ENCODE assay signal across 13 cellular contexts in the genomic region with DNA sequence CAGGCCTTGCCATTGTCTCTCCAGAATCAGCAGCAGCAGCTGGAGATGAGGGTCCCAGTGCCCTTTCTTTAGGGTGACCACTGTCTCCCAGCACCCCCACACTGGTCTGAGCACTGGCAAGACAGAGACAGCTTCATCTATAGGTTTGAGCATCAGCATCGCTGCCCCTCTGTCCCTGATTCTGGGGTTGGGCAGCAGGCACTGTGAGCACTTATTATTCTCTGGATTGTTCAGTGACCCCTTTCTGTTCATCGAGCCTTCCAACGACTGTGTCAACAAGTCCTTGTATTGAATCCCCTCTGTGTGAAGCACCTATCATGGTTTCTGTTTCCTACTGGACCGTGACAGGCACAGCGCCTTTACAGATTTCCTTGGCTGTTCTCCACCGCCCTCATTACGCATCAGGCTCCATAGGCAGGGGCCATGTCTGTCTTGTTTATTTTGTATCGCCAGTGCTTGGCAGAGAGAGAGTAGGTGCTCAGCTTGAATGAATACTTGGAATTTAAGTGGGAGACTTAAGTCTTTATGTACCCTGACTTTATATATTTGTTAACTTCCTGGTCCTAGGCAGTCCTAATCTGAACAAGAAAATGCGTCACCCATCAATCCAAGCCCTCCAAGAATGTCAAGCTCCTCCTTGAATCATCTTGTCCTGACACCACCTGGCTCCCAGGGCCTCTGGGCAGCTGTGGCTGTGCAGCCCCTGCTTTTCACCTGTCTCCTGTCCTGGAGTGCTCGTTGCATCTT. TPM values are rescaled to one million over a fixed set of nuclear protein-coding genes. Genes with fewer than 3 reads are reported as not detected.
A peak's percentile ranks its signal among the peaks of the same experiment; 100 is the strongest.
DNase-seq lines count a peak whose midpoint lies in the region; ATAC-seq, FAIRE-seq and TF ChIP-seq lines count a peak whose summit lies in the region.
"Had no signal": no experiment of that assay in that cellular context is flagged by ENCODE, and none has a peak within 500 bp of the region (broad histone marks: within the 10 kb centered on the region; RNA-seq: fewer than 3 reads in every experiment).

No MANE protein-coding gene starts in this region.

- H2AFZ ChIP-seq in IMR-90 (replicated peaks; ENCODE audit: low read length, poor library complexity) (no peak overlapping the region), trophoblast cell (ENCODE audit: insufficient read depth, low read length, poor library complexity) (no peak overlapping the region)
- H2AFZ ChIP-seq: GM23338 had no signal

- no peaks in the 10 kb centered on the region for H3K36me3 ChIP-seq in IMR-90 (ENCODE audit: control insufficient read depth, insufficient read depth, low read length)
- H3K36me3 ChIP-seq in small intestine (ENCODE audit: control insufficient read depth in 2 of 2, insufficient read depth in 2 of 2, low read length in 2 of 2): no peaks in the 10 kb centered on the region
- no peaks in the 10 kb centered on the region for H3K36me3 ChIP-seq in trophoblast cell (ENCODE audit: control insufficient read depth in 1 of 2, insufficient read depth in 2 of 2, low read length in 2 of 2)
- H3K36me3 ChIP-seq: spleen had no signal

- intact Hi-C loops in IMR-90 (cut with micrococcal nuclease): no loop called here

- no peak overlapping the region for H2BK12ac ChIP-seq in trophoblast cell (ENCODE audit: low read length)

- H3K23ac ChIP-seq in IMR-90 (ENCODE audit: low read depth, low read length) (peak overlapping the region; percentile 46; the same call in 1 of the 2 replicates), trophoblast cell (ENCODE audit: low read length) (no peak overlapping the region)

- H3K27me3 ChIP-seq in IMR-90 (ENCODE audit: control insufficient read depth, insufficient read depth, low read length): no peaks in the 10 kb centered on the region
- H3K27me3 ChIP-seq in small intestine (ENCODE audit: control insufficient read depth in 2 of 2, insufficient read depth in 2 of 2, low read length in 2 of 2): no peaks in the 10 kb centered on the region
- no peaks in the 10 kb centered on the region for H3K27me3 ChIP-seq in trophoblast cell (ENCODE audit: insufficient read depth, low read length)

- H3K27ac ChIP-seq in IMR-90 (ENCODE audit: insufficient read depth, low read length) (no peak overlapping the region), small intestine (ENCODE audit: low read depth in 1 of 2, low read length in 1 of 2) (peak overlapping the region; percentile 96 to 97), trophoblast cell (ENCODE audit: low read depth, low read length) (no peak overlapping the region)

- H3K9ac ChIP-seq in IMR-90 (ENCODE audit: low read depth, low read length): no peak overlapping the region
- H3K9ac ChIP-seq in trophoblast cell (ENCODE audit: low read length): no peak overlapping the region

- no CpG with 5 or more reads among the region's 10 CpGs for WGBS in IMR-90 (ENCODE audit: extremely low coverage in 2 of 2, insufficient read length in 1 of 2), 2 experiments
- WGBS in small intestine, 3 donors: 82 to 85% (median 84%) methylated on average over 10 of the region's 10 CpGs
- no CpG with 5 or more reads among the region's 10 CpGs for WGBS in trophoblast cell (ENCODE audit: extremely low coverage, insufficient coverage, insufficient read length)

- H3K79me1 ChIP-seq in IMR-90 (ENCODE audit: low read depth in 1 of 2, low read length in 2 of 2) (peaks cover 0 to 4% of the 10 kb centered on the region in 2 experiments; a peak in 1 of 4 replicates), trophoblast cell (ENCODE audit: low read length) (peaks cover 10% of the 10 kb centered on the region)

- H3K56ac ChIP-seq in IMR-90 (ENCODE audit: extremely low read depth, insufficient read depth, low read length): no peak overlapping the region

- no peaks in the 10 kb centered on the region for H3K79me2 ChIP-seq in trophoblast cell (ENCODE audit: control insufficient read depth, insufficient read depth, low read length, poor library complexity)

- H3K4ac ChIP-seq in IMR-90 (ENCODE audit: low read depth, low read length) (peak overlapping the region; percentile 99), trophoblast cell (ENCODE audit: low read depth, low read length) (no peak overlapping the region)

- dilution Hi-C loops in IMR-90 (cut with HindIII; ENCODE audit: low sequenced_read_pairs, unreplicated experiment): no loop called here

- H3K27ac Mint-ChIP-seq in endothelial cell (ENCODE audit: unreplicated experiment): peak overlapping the region; percentile 75
- H3K27ac Mint-ChIP-seq: GM23338 had no signal

- peak overlapping the region; percentile 7 to 63; a peak in 1 of 4 replicates for H4K8ac ChIP-seq in IMR-90 (ENCODE audit: low read depth in 2 of 2, low read length in 2 of 2)
- no peak overlapping the region for H4K8ac ChIP-seq in trophoblast cell (ENCODE audit: low read depth, low read length)

- H2AK5ac ChIP-seq in IMR-90 (ENCODE audit: low read depth, low read length): peak overlapping the region; percentile 70
- H2AK5ac ChIP-seq in trophoblast cell (ENCODE audit: low read length): no peak overlapping the region

- no peak for TF ChIP-seq POLR2A in IMR-90 (IDR thresholded peaks at IDR 0.05; ENCODE audit: low read depth, low read length)

- H3K9me3 ChIP-seq in IMR-90 (ENCODE audit: control insufficient read depth, insufficient read depth, low read length) (no peaks in the 10 kb centered on the region), small intestine (ENCODE audit: control insufficient read depth, low read depth) (no peaks in the 10 kb centered on the region), trophoblast cell (ENCODE audit: insufficient read depth, low read depth, low read length) (peaks cover 4% of the 10 kb centered on the region)

- no peak for TF ChIP-seq RAD21 in IMR-90 (IDR thresholded peaks at IDR 0.05; ENCODE audit: low read length)

- TF ChIP-seq CTCF in IMR-90 (conservative IDR thresholded peaks at IDR 0.05; ENCODE audit: low read depth, low read length) (no peak), endothelial cell (IDR thresholded peaks at IDR 0.05; ENCODE audit: unreplicated experiment) (no peak)

- H2BK120ac ChIP-seq in IMR-90 (ENCODE audit: low read depth, low read length) (peak overlapping the region; percentile 100), trophoblast cell (ENCODE audit: insufficient read depth, low read length, poor library complexity) (no peak overlapping the region)

- H4K91ac ChIP-seq in IMR-90 (ENCODE audit: insufficient read depth, low read depth, low read length) (peak overlapping the region; percentile 54), trophoblast cell (ENCODE audit: low read depth, low read length) (no peak overlapping the region)

- peaks cover 38% of the 10 kb centered on the region for H3K4me1 Mint-ChIP-seq in endothelial cell (ENCODE audit: unreplicated experiment)
- H3K4me1 Mint-ChIP-seq: naive B cell had no signal

- peaks cover 19% of the 10 kb centered on the region for H3K27me3 Mint-ChIP-seq in endothelial cell (ENCODE audit: unreplicated experiment)

- H2AK9ac ChIP-seq in IMR-90 (replicated peaks; ENCODE audit: low read depth, low read length, poor library complexity): peak overlapping the region; percentile 71

- no peak overlapping the region for H4K12ac ChIP-seq in trophoblast cell (ENCODE audit: low read depth, low read length)

- no peaks in the 10 kb centered on the region for H3K9me3 Mint-ChIP-seq in endothelial cell (ENCODE audit: unreplicated experiment)

- ATAC-seq in IMR-90 (ENCODE audit: low read depth): no peak
- ATAC-seq: GM23338, Right ventricle myocardium inferior had no signal

- DNase-seq in IMR-90 (no peak), NCI-H510A (lab: John Stamatoyannopoulos, UW) (peak; percentile 72), endothelial cell (ENCODE audit: low spot score) (no peak), small intestine (no peak), trophoblast cell (no peak)
- DNase-seq in activated effector memory CD4-positive, alpha-beta T cell treated with anti-CD3 and anti-CD28 coated beads, Interleukin-2, amount 50 U/mL, for 16 hours: no peak
- no peak for DNase-seq in activated CD4-positive, alpha-beta T cell treated with anti-CD3 and anti-CD28 coated beads, Interleukin-2, amount 50 U/mL, for 1 hour
- DNase-seq: activated CD4-positive, CD25-positive, alpha-beta regulatory T cell treated with anti-CD3 and anti-CD28 coated beads, Interleukin-2, amount 50 U/mL, for 72 hours; naive B cell; spleen had no signal

- H3K14ac ChIP-seq in IMR-90 (replicated peaks; ENCODE audit: low read depth, low read length) (0 out of 2 replicates have a peak overlapping the region, but pooled peaks have one; percentile 75), trophoblast cell (ENCODE audit: low read length) (no peak overlapping the region)

- in situ Hi-C loops in IMR-90 (cut with MboI; ENCODE audit: low sequenced_read_pairs): no loop called here

- H3K9me1 ChIP-seq in IMR-90 (ENCODE audit: insufficient read depth, low read length): peaks cover 42% of the 10 kb centered on the region

- peak overlapping the region; percentile 81; the same call in 2 of the 3 replicates for H2BK15ac ChIP-seq in IMR-90 (ENCODE audit: low read depth, low read length)

- no peaks in the 10 kb centered on the region for H4K20me1 ChIP-seq in IMR-90 (ENCODE audit: insufficient read depth, low read length)

- H2BK5ac ChIP-seq in IMR-90 (ENCODE audit: low read depth, low read length, poor library complexity, severe bottlenecking): no peak overlapping the region
- no peak overlapping the region for H2BK5ac ChIP-seq in trophoblast cell (ENCODE audit: low read depth, low read length, poor library complexity)

- POLR2A ChIA-PET in IMR-90 (lab: Charles Lee; ENCODE audit: unreplicated experiment): no interaction called here

- CTCF ChIA-PET in IMR-90 (lab: Yijun Ruan, JAX): no interaction called here

- H3K4me3 Mint-ChIP-seq in endothelial cell (ENCODE audit: unreplicated experiment): no peak overlapping the region
- H3K4me3 Mint-ChIP-seq: GM23338, naive B cell had no signal

- H3K18ac ChIP-seq in IMR-90 (ENCODE audit: low read depth, low read length): no peak overlapping the region
- H3K18ac ChIP-seq in trophoblast cell (ENCODE audit: low read length): no peak overlapping the region

- no peak overlapping the region for H4K5ac ChIP-seq in IMR-90 (ENCODE audit: low read depth, low read length)

- H3K4me2 ChIP-seq in IMR-90 (ENCODE audit: low read depth, low read length) (no peak overlapping the region), trophoblast cell (ENCODE audit: low read length) (no peak overlapping the region)
- H3K4me2 ChIP-seq: GM23338 had no signal

- H3K4me3 ChIP-seq in IMR-90 (ENCODE audit: insufficient read depth, low read depth, low read length) (no peak overlapping the region), small intestine (ENCODE audit: low read depth in 1 of 2, low read length in 2 of 2) (no peak overlapping the region), trophoblast cell (ENCODE audit: low read depth, low read length) (no peak overlapping the region)
- H3K4me3 ChIP-seq: coronary artery, GM23338, spleen had no signal

- peak overlapping the region; percentile 75 for H2BK20ac ChIP-seq in IMR-90 (ENCODE audit: low read depth, low read length)

- no TSS peak for BruUV-seq in IMR-90 (replicated peaks; lab: Mats Ljungman, UMichigan)

- peaks cover 34% of the 10 kb centered on the region for H3K4me1 ChIP-seq in IMR-90 (ENCODE audit: control insufficient read depth, insufficient read depth, low read length)
- peaks cover 13 to 17% of the 10 kb centered on the region in 2 donors for H3K4me1 ChIP-seq in small intestine (ENCODE audit: control insufficient read depth in 2 of 2, insufficient read depth in 1 of 2, low read depth in 1 of 2, low read length in 1 of 2)
- peaks cover 6 to 10% of the 10 kb centered on the region in 2 experiments for H3K4me1 ChIP-seq in trophoblast cell (ENCODE audit: control insufficient read depth in 1 of 2, insufficient read depth in 2 of 2, low read length in 2 of 2)

- no peak for FAIRE-seq in small intestine (lab: Jason Lieb, UNC)

- no peaks in the 10 kb centered on the region for H3K36me3 Mint-ChIP-seq in endothelial cell (ENCODE audit: low read depth, unreplicated experiment)

RNA-seq across cellular contexts. Expression of a gene that starts 11.4 kb away (rescaled TPM):
- 1.6 and 2.2 TPM in 2 replicates for total RNA-seq in IMR-90 (2012; rRNA removed)
- 1.2 and 1.6 TPM in 2 replicates for polyA plus RNA-seq in IMR-90 (2012; rRNA removed)
- 1.0 and 1.4 TPM in 2 replicates for polyA plus RNA-seq in IMR-90 (2012; cell fraction: cytosol; rRNA removed)
- 0.37 and 0.46 TPM in 2 replicates for polyA plus RNA-seq in IMR-90 (2012; cell fraction: nucleus; rRNA removed; ENCODE audit: low replicate concordance)
- 2.6 TPM for total RNA-seq in endothelial cell (ENCODE audit: unreplicated experiment)
- 100 to 1,000 TPM; 123 to 199 (median 153) TPM for polyA plus RNA-seq in small intestine
- polyA plus RNA-seq in trophoblast cell (2013): 0.07 and 0.24 TPM in 2 replicates

Comparison
In these comparisons a context has a peak if more than half of its experiments do, and no peak if none do; other contexts are left out.
1. H3K27ac ChIP-seq: peak in small intestine (2 of 2); none in IMR-90 (single experiment) and trophoblast cell (single experiment).